ENCODE assay signal across 27 cellular contexts in genomic region chr7:158112571-158113320, GRCh38.
"Had no signal": no experiment of that assay in that cellular context is flagged by ENCODE, and none has a peak within 500 bp of the region (broad histone marks: within the 10 kb centered on the region; RNA-seq: fewer than 3 reads in every experiment).

No MANE protein-coding gene starts in this region.

- H3K36me3 ChIP-seq: esophagus squamous epithelium, heart right ventricle, left lung, right lobe of liver, upper lobe of left lung had no signal

- DNase-seq: activated CD4-positive, alpha-beta memory T cell treated with anti-CD3 and anti-CD28 coated beads, Interleukin-2, amount 10 ng/mL, durations not matched to agents 7 days and 5 days; activated CD4-positive, alpha-beta T cell treated with anti-CD3 and anti-CD28 coated beads, Interleukin-2, amount 10 ng/mL, durations not matched to agents 24 days and 14 days; activated CD4-positive, CD25-positive, alpha-beta regulatory T cell treated with anti-CD3 and anti-CD28 coated beads, Interleukin-2, amount 50 U/mL, for 72 hours; activated naive CD8-positive, alpha-beta T cell treated with anti-CD3 and anti-CD28 coated beads, Interleukin-2, amount 50 U/mL, for 24 hours; activated T-cell treated with anti-CD3 and anti-CD28 coated beads, Interleukin-2, amount 50 U/mL, for 48 hours; amygdala; central memory CD4-positive, alpha-beta T cell; esophagus squamous epithelium; foreskin melanocyte; heart right ventricle; kidney glomerular epithelial cell; mesendoderm; mucosa of descending colon; occipital lobe; stimulated activated CD4-positive, alpha-beta T cell treated with anti-CD3 and anti-CD28 coated beads, Interleukin-2, amount 100 ng/mL, for 48 hours; stimulated activated naive CD4-positive, alpha-beta T cell treated with Interleukin-2 at 50 U/mL for 16 hours; substantia nigra; T-helper 2 cell had no signal

- H3K9me3 ChIP-seq: right lobe of liver had no signal

- H3K27ac Mint-ChIP-seq: activated CD4-positive, alpha-beta memory T cell treated with anti-CD3 and anti-CD28 coated beads, Interleukin-2, amount 10 ng/mL, durations not matched to agents 7 days and 5 days; activated CD4-positive, alpha-beta T cell treated with anti-CD3 and anti-CD28 coated beads, Interleukin-2, amount 10 ng/mL, durations not matched to agents 24 days and 14 days; activated naive CD4-positive, alpha-beta T cell treated with anti-CD3 and anti-CD28 coated beads, Interleukin-2, amount 50 U/mL, for 24 hours; activated naive CD8-positive, alpha-beta T cell treated with anti-CD3 and anti-CD28 coated beads, Interleukin-2, amount 50 U/mL, for 24 hours; activated T-helper 2 cell treated with anti-CD3 and anti-CD28 coated beads, Interferon-gamma antibody, Interleukin-2, Interleukin-4, amounts not matched to agents 10 μg/mL and 5 μg/mL and 100 μg/mL, durations not matched to agents 14 hours and 24 hours and 36 hours; dendritic cell treated with granulocyte-macrophage colony-stimulating factor and Interleukin-4, amounts not matched to agents 40 ng/mL and 50 ng/mL, for 4 days; nephron had no signal

- H3K27me3 Mint-ChIP-seq: activated CD4-positive, alpha-beta memory T cell treated with anti-CD3 and anti-CD28 coated beads, Interleukin-2, amount 10 ng/mL, durations not matched to agents 7 days and 5 days; activated CD4-positive, alpha-beta T cell treated with anti-CD3 and anti-CD28 coated beads, Interleukin-2, amount 10 ng/mL, durations not matched to agents 24 days and 14 days; activated naive CD4-positive, alpha-beta T cell treated with anti-CD3 and anti-CD28 coated beads, Interleukin-2, amount 50 U/mL, for 24 hours; dendritic cell treated with granulocyte-macrophage colony-stimulating factor and Interleukin-4, amounts not matched to agents 40 ng/mL and 50 ng/mL, for 4 days had no signal

- ATAC-seq: activated naive CD8-positive, alpha-beta T cell treated with anti-CD3 and anti-CD28 coated beads, Interleukin-2, amount 50 U/mL, for 24 hours; left lung; mucosa of descending colon had no signal

- H3K4me3 Mint-ChIP-seq: activated CD4-positive, alpha-beta memory T cell treated with anti-CD3 and anti-CD28 coated beads, Interleukin-2, amount 10 ng/mL, durations not matched to agents 7 days and 5 days; activated CD4-positive, alpha-beta T cell treated with anti-CD3 and anti-CD28 coated beads, Interleukin-2, amount 10 ng/mL, durations not matched to agents 24 days and 14 days; activated naive CD4-positive, alpha-beta T cell treated with anti-CD3 and anti-CD28 coated beads, Interleukin-2, amount 50 U/mL, for 24 hours; activated naive CD8-positive, alpha-beta T cell treated with anti-CD3 and anti-CD28 coated beads, Interleukin-2, amount 50 U/mL, for 24 hours; dendritic cell treated with granulocyte-macrophage colony-stimulating factor and Interleukin-4, amounts not matched to agents 40 ng/mL and 50 ng/mL, for 4 days; nephron had no signal

- H3K27ac ChIP-seq: epithelial cell of prostate, esophagus squamous epithelium, heart right ventricle, left lung, right lobe of liver, upper lobe of left lung had no signal

- H3K27me3 ChIP-seq: esophagus squamous epithelium, heart right ventricle, left lung, right lobe of liver, upper lobe of left lung had no signal

- H3K4me1 ChIP-seq: esophagus squamous epithelium, heart right ventricle, left lung, right lobe of liver, upper lobe of left lung had no signal

- H3K4me1 Mint-ChIP-seq: activated CD4-positive, alpha-beta memory T cell treated with anti-CD3 and anti-CD28 coated beads, Interleukin-2, amount 10 ng/mL, durations not matched to agents 7 days and 5 days; activated CD4-positive, alpha-beta T cell treated with anti-CD3 and anti-CD28 coated beads, Interleukin-2, amount 10 ng/mL, durations not matched to agents 24 days and 14 days; activated naive CD4-positive, alpha-beta T cell treated with anti-CD3 and anti-CD28 coated beads, Interleukin-2, amount 50 U/mL, for 24 hours; activated naive CD8-positive, alpha-beta T cell treated with anti-CD3 and anti-CD28 coated beads, Interleukin-2, amount 50 U/mL, for 24 hours; nephron had no signal

- H3K4me3 ChIP-seq: esophagus squamous epithelium, heart right ventricle, left lung, lung, mucosa of descending colon, right lobe of liver, upper lobe of left lung had no signal

- H3K9me3 Mint-ChIP-seq: activated naive CD4-positive, alpha-beta T cell treated with anti-CD3 and anti-CD28 coated beads, Interleukin-2, amount 50 U/mL, for 24 hours had no signal
